1 cellular context compared by ENCODE assay signal in genomic region chr10:112137381-112137987, GRCh38.
TF ChIP-seq lines count a peak whose summit lies in the region.

No MANE protein-coding gene starts in this region.

TF ChIP-seq in H1, 55 proteins besides CTCF, POLR2A, EP300 and RAD21 (continued from another document):
- TF ChIP-seq, protein P1, sequence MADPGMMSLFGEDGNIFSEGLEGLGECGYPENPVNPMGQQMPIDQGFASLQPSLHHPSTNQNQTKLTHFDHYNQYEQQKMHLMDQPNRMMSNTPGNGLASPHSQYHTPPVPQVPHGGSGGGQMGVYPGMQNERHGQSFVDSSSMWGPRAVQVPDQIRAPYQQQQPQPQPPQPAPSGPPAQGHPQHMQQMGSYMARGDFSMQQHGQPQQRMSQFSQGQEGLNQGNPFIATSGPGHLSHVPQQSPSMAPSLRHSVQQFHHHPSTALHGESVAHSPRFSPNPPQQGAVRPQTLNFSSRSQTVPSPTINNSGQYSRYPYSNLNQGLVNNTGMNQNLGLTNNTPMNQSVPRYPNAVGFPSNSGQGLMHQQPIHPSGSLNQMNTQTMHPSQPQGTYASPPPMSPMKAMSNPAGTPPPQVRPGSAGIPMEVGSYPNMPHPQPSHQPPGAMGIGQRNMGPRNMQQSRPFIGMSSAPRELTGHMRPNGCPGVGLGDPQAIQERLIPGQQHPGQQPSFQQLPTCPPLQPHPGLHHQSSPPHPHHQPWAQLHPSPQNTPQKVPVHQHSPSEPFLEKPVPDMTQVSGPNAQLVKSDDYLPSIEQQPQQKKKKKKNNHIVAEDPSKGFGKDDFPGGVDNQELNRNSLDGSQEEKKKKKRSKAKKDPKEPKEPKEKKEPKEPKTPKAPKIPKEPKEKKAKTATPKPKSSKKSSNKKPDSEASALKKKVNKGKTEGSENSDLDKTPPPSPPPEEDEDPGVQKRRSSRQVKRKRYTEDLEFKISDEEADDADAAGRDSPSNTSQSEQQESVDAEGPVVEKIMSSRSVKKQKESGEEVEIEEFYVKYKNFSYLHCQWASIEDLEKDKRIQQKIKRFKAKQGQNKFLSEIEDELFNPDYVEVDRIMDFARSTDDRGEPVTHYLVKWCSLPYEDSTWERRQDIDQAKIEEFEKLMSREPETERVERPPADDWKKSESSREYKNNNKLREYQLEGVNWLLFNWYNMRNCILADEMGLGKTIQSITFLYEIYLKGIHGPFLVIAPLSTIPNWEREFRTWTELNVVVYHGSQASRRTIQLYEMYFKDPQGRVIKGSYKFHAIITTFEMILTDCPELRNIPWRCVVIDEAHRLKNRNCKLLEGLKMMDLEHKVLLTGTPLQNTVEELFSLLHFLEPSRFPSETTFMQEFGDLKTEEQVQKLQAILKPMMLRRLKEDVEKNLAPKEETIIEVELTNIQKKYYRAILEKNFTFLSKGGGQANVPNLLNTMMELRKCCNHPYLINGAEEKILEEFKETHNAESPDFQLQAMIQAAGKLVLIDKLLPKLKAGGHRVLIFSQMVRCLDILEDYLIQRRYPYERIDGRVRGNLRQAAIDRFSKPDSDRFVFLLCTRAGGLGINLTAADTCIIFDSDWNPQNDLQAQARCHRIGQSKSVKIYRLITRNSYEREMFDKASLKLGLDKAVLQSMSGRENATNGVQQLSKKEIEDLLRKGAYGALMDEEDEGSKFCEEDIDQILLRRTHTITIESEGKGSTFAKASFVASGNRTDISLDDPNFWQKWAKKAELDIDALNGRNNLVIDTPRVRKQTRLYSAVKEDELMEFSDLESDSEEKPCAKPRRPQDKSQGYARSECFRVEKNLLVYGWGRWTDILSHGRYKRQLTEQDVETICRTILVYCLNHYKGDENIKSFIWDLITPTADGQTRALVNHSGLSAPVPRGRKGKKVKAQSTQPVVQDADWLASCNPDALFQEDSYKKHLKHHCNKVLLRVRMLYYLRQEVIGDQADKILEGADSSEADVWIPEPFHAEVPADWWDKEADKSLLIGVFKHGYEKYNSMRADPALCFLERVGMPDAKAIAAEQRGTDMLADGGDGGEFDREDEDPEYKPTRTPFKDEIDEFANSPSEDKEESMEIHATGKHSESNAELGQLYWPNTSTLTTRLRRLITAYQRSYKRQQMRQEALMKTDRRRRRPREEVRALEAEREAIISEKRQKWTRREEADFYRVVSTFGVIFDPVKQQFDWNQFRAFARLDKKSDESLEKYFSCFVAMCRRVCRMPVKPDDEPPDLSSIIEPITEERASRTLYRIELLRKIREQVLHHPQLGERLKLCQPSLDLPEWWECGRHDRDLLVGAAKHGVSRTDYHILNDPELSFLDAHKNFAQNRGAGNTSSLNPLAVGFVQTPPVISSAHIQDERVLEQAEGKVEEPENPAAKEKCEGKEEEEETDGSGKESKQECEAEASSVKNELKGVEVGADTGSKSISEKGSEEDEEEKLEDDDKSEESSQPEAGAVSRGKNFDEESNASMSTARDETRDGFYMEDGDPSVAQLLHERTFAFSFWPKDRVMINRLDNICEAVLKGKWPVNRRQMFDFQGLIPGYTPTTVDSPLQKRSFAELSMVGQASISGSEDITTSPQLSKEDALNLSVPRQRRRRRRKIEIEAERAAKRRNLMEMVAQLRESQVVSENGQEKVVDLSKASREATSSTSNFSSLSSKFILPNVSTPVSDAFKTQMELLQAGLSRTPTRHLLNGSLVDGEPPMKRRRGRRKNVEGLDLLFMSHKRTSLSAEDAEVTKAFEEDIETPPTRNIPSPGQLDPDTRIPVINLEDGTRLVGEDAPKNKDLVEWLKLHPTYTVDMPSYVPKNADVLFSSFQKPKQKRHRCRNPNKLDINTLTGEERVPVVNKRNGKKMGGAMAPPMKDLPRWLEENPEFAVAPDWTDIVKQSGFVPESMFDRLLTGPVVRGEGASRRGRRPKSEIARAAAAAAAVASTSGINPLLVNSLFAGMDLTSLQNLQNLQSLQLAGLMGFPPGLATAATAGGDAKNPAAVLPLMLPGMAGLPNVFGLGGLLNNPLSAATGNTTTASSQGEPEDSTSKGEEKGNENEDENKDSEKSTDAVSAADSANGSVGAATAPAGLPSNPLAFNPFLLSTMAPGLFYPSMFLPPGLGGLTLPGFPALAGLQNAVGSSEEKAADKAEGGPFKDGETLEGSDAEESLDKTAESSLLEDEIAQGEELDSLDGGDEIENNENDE (IDR thresholded peaks at IDR 0.05; ENCODE audit: insufficient replicate concordance, low read length) = no peak
- peak; percentile 21; the same call in 1 of the 2 replicates for TF ChIP-seq TBP (IDR thresholded peaks at IDR 0.05; ENCODE audit: low read depth, low read length)
- no peak for TF ChIP-seq SRF (IDR thresholded peaks at IDR 0.05; ENCODE audit: low read depth, low read length)
- peak; percentile 97 for TF ChIP-seq TEAD4 (IDR thresholded peaks at IDR 0.05; ENCODE audit: low read depth, low read length)
- no peak for TF ChIP-seq JUN (IDR thresholded peaks at IDR 0.05; ENCODE audit: low read depth, low read length)
TF ChIP-seq in H1: peak in this region for 2.
